In genomic region chr9:135422340-135422944, GRCh38 we compare ENCODE assay signal across 16 cellular contexts. TPM values are rescaled to one million over a fixed set of nuclear protein-coding genes. Genes with fewer than 3 reads are reported as not detected.
A peak's percentile ranks its signal among the peaks of the same experiment; 100 is the strongest.
DNase-seq lines count a peak whose midpoint lies in the region; ATAC-seq, FAIRE-seq and TF ChIP-seq lines count a peak whose summit lies in the region.
"Had no signal": no experiment of that assay in that cellular context is flagged by ENCODE, and none has a peak within 500 bp of the region (broad histone marks: within the 10 kb centered on the region; RNA-seq: fewer than 3 reads in every experiment).

No MANE protein-coding gene starts in this region.

- TF ChIP-seq CTCF in K562 (IDR thresholded peaks at IDR 0.05 in 2 of 3, conservative IDR thresholded peaks at IDR 0.05 in 1 of 3; ENCODE audit: insufficient read depth in 2 of 3, low read depth in 1 of 3, low read length in 3 of 3) (no peak), Calu3 (IDR thresholded peaks at IDR 0.05; ENCODE audit: unreplicated experiment) (no peak), Peyer's patch (IDR thresholded peaks at IDR 0.05) (no peak)

- H3K4me1 ChIP-seq in K562 (replicated peaks in 1 of 2; ENCODE audit: control insufficient read depth in 2 of 2, insufficient read depth in 2 of 2, low read length in 2 of 2) (peaks cover 9 to 19% of the 10 kb centered on the region in 2 experiments), Peyer's patch (no peaks in the 10 kb centered on the region)
- H3K4me1 ChIP-seq: A549, BLaER1, Caco-2 had no signal

- no peaks in the 10 kb centered on the region for H3K36me3 ChIP-seq in H7 (replicated peaks; ENCODE audit: control insufficient read depth, insufficient read depth, low read length)
- no peaks in the 10 kb centered on the region for H3K36me3 ChIP-seq in K562 (ENCODE audit: control insufficient read depth, insufficient read depth, low read length)
- no peaks in the 10 kb centered on the region for H3K36me3 ChIP-seq in Peyer's patch
- H3K36me3 ChIP-seq: BLaER1 had no signal

- POLR2A ChIA-PET in K562 (lab: Yijun Ruan, JAX): interaction anchor here (1.0 kb wide), 1 partner anchor 18 kb away, joined by 4 read pairs; no protein-coding TSS in a partner anchor

- TF ChIP-seq POLR2A in K562 (conservative IDR thresholded peaks at IDR 0.05) (no peak), Peyer's patch (IDR thresholded peaks at IDR 0.05) (no peak)

- H3K27me3 Mint-ChIP-seq in Calu3 (ENCODE audit: unreplicated experiment): peaks cover 15% of the 10 kb centered on the region

- no peak overlapping the region for H3K27ac Mint-ChIP-seq in Calu3 (ENCODE audit: unreplicated experiment)
- H3K27ac Mint-ChIP-seq: CD8-positive, alpha-beta memory T cell; GM23338; H9 had no signal

- H3K4me3 ChIP-seq in H7 (ENCODE audit: insufficient read depth, low read depth, low read length): no peak overlapping the region
- H3K4me3 ChIP-seq in K562: no peak overlapping the region
- no peak overlapping the region for H3K4me3 ChIP-seq in Peyer's patch
- H3K4me3 ChIP-seq: A549, BLaER1, GM23338 had no signal

- TF ChIP-seq RAD21 in K562 (CRISPR knock-in tag; conservative IDR thresholded peaks at IDR 0.05 in 1 of 2, IDR thresholded peaks at IDR 0.05 in 1 of 2): no peak

- no peak for FAIRE-seq in K562 (lab: Jason Lieb, UNC)
- FAIRE-seq: A549, GM18507 had no signal

- H3K9me3 ChIP-seq in K562 (replicated peaks; ENCODE audit: control insufficient read depth, insufficient read depth, low read depth, low read length) (no peaks in the 10 kb centered on the region), Peyer's patch (peaks cover 0 to 6% (median 0%) of the 10 kb centered on the region in 4 donors)

- no peak for ATAC-seq in K562
- ATAC-seq: A549, GM23338 had no signal

- no peaks in the 10 kb centered on the region for H3K79me2 ChIP-seq in K562 (ENCODE audit: control insufficient read depth, insufficient read depth, low read length)

- no peak for TF ChIP-seq EP300 in K562 (IDR thresholded peaks at IDR 0.05; ENCODE audit: low read length)

- DNase-seq in H7: peak; percentile 11
- peak in 1 of 4 experiments; percentile 3 for DNase-seq in K562 (ENCODE audit: extremely low read depth in 1 of 4, low spot score in 3 of 4)
- DNase-seq in globus pallidus (ENCODE audit: low spot score): peak; percentile 16
- DNase-seq in posterior vena cava (ENCODE audit: low spot score): peak; percentile 45
- no peak for DNase-seq in Calu3
- DNase-seq in RPMI8226: no peak
- DNase-seq in Peyer's patch: no peak
- DNase-seq in activated CD8-positive, alpha-beta memory T cell treated with anti-CD3 and anti-CD28 coated beads, Interleukin-2, amount 50 U/mL, for 4 hours: no peak
- DNase-seq: Caco-2; CD8-positive, alpha-beta memory T cell; DMS53; H9 had no signal

- 0 out of 3 replicates have a peak overlapping the region, but pooled peaks have one; percentile 30 for H3K27ac ChIP-seq in K562 (ENCODE audit: extremely low read depth, low read depth, low read length)
- no peak overlapping the region for H3K27ac ChIP-seq in Peyer's patch
- H3K27ac ChIP-seq: A549, BLaER1 had no signal

- BruUV-seq in K562 (replicated peaks; lab: Mats Ljungman, UMichigan) (no TSS peak), Calu3 (replicated peaks; lab: Mats Ljungman, UMichigan) (no TSS peak)

- CTCF ChIA-PET in K562 (lab: Yijun Ruan, JAX; ENCODE audit: low intra/inter-chr PET ratio) (no interaction called here), Calu3 (lab: Charles Lee) (no interaction called here)

- peak overlapping the region; percentile 26 for H2AFZ ChIP-seq in K562 (ENCODE audit: low read depth, low read length)
- H2AFZ ChIP-seq: GM23338 had no signal

- no peaks in the 10 kb centered on the region for H3K9me3 Mint-ChIP-seq in Calu3 (ENCODE audit: low read depth, unreplicated experiment)

- no peaks in the 10 kb centered on the region for H3K36me3 Mint-ChIP-seq in Calu3 (ENCODE audit: insufficient read depth, unreplicated experiment)

- H3K27me3 ChIP-seq in H7 (ENCODE audit: control insufficient read depth, insufficient read depth, low read length) (no peaks in the 10 kb centered on the region), K562 (ENCODE audit: control insufficient read depth in 2 of 2, insufficient read depth in 2 of 2, low read length in 2 of 2) (no peaks in the 10 kb centered on the region), Peyer's patch (no peaks in the 10 kb centered on the region)
- H3K27me3 ChIP-seq: BLaER1 had no signal

- intact Hi-C loops in K562 (cut with micrococcal nuclease) (loop anchor here (5.0 kb wide), 1 partner anchor 55 kb away; the partner anchor contains the start of gene PPP1R26), posterior vena cava (cut with DNase I) (loop anchor here in 1 of 2 donors (5.0 kb wide), 1 partner anchor 780 kb away; the partner anchor contains the start of gene COL5A1), Calu3 (cut with micrococcal nuclease; ENCODE audit: unreplicated experiment) (no loop called here)

- no peak overlapping the region for H3K4me2 ChIP-seq in K562 (ENCODE audit: insufficient read depth, low read length)
- H3K4me2 ChIP-seq: A549, BLaER1, GM23338 had no signal

- WGBS in K562 (ENCODE audit: insufficient coverage, low coverage, missing lambda C conversion rate): 51% methylated on average over 15 of the region's 15 CpGs

- no peak overlapping the region for H3K4me3 Mint-ChIP-seq in Calu3 (ENCODE audit: low read depth, unreplicated experiment)
- H3K4me3 Mint-ChIP-seq: CD8-positive, alpha-beta memory T cell; GM23338; H9 had no signal

- no peaks in the 10 kb centered on the region for H3K9me1 ChIP-seq in K562 (ENCODE audit: control insufficient read depth, insufficient read depth, low read length)

- H3K4me1 Mint-ChIP-seq in Calu3 (ENCODE audit: low read depth, unreplicated experiment): no peaks in the 10 kb centered on the region
- H3K4me1 Mint-ChIP-seq: CD8-positive, alpha-beta memory T cell had no signal

- in situ Hi-C loops in K562 (cut with MboI): no loop called here

- H3K9ac ChIP-seq in K562 (ENCODE audit: insufficient read depth in 1 of 2, low read depth in 2 of 2, low read length in 2 of 2): peak overlapping the region in 1 of 2 experiments; percentile 71; a peak in 1 of 4 replicates
- H3K9ac ChIP-seq: BLaER1 had no signal

- no peaks in the 10 kb centered on the region for H4K20me1 ChIP-seq in K562 (replicated peaks; ENCODE audit: control insufficient read depth, insufficient read depth, low read length)
- H4K20me1 ChIP-seq: BLaER1 had no signal

TF ChIP-seq in K562, 482 proteins besides CTCF, POLR2A, EP300 and RAD21 (continues in another document):
- TF ChIP-seq MBD2 (IDR thresholded peaks at IDR 0.05; ENCODE audit: borderline replicate concordance, low read depth) (no peak), NFE2 (IDR thresholded peaks at IDR 0.05; ENCODE audit: low read depth) (no peak), CTBP1 (IDR thresholded peaks at IDR 0.05; ENCODE audit: borderline replicate concordance) (no peak), ZNF785 (CRISPR knock-in tag; IDR thresholded peaks at IDR 0.05) (no peak), NR4A1 (CRISPR knock-in tag; IDR thresholded peaks at IDR 0.05) (no peak), NR4A1 (tag; IDR thresholded peaks at IDR 0.05) (no peak)
- TF ChIP-seq, protein P1, sequence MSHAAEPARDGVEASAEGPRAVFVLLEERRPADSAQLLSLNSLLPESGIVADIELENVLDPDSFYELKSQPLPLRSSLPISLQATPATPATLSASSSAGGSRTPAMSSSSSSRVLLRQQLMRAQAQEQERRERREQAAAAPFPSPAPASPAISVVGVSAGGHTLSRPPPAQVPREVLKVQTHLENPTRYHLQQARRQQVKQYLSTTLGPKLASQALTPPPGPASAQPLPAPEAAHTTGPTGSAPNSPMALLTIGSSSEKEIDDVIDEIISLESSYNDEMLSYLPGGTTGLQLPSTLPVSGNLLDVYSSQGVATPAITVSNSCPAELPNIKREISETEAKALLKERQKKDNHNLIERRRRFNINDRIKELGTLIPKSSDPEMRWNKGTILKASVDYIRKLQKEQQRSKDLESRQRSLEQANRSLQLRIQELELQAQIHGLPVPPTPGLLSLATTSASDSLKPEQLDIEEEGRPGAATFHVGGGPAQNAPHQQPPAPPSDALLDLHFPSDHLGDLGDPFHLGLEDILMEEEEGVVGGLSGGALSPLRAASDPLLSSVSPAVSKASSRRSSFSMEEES (CRISPR knock-in tag; IDR thresholded peaks at IDR 0.05): no peak

RNA-seq across cellular contexts. Expression of gene PPP1R26, which starts 57.1 kb away (rescaled TPM):
- 40.8 and 58.8 TPM in 2 replicates for total RNA-seq in H7 (2014; rRNA removed; shearing (Covaris generic))
- total RNA-seq in K562 (2011; cell fraction: chromatin; rRNA removed; ENCODE audit: low replicate concordance): 19.1 and 41.6 TPM in 2 replicates
- total RNA-seq in K562 (2011; cell fraction: nucleolus; rRNA removed): 25.8 and 36.4 TPM in 2 replicates
- 20.5 and 21.5 TPM in 2 replicates for total RNA-seq in K562 (2011; cell fraction: nucleoplasm; rRNA removed)
- total RNA-seq in K562 (2014; rRNA removed) (25.1 and 29.6 TPM in 2 replicates), K562 (2014; rRNA removed; fragmentation: Illumina TruSeq; extraction: Trizol) (8.1 and 11.3 TPM in 2 replicates), K562 (2015; rRNA removed; fragmentation: Illumina TruSeq; extraction: Trizol) (18.2 and 19.4 TPM in 2 replicates), K562 (2021) (23.6 and 26.8 TPM in 2 replicates), posterior vena cava (1 to 10 TPM; 8.0 to 8.9 TPM), Calu3 (2022) (32.1 and 35.1 TPM in 2 replicates), Peyer's patch (10 to 100 TPM; 12.4 to 34.0 (median 18.7) TPM)
- polyA plus RNA-seq in K562 (2011; rRNA removed) (8.6 and 9.3 TPM in 2 replicates), K562 (2014; fragmentation: Illumina TruSeq; extraction: Trizol) (8.0 and 12.4 TPM in 2 replicates), K562 (2014; fragmentation: Nextera tagmentation; extraction: Ambion mirVana) (under 1 TPM; 0.77 to 0.89 TPM), K562 (2014; rRNA removed) (15.0 and 15.6 TPM in 2 replicates)
- polyA plus RNA-seq in K562 (2011; cell fraction: cytosol; rRNA removed): 9.9 and 15.5 TPM in 2 replicates
- polyA plus RNA-seq in K562 (2011; cell fraction: nucleus; rRNA removed): 18.4 and 32.2 TPM in 2 replicates
- 19.0 and 28.0 TPM in 2 replicates for polyA plus RNA-seq in K562 (2012)
- 10.1 and 23.5 TPM in 2 replicates for polyA minus RNA-seq in K562 (2011; rRNA and poly(A)+ RNA removed)
- polyA minus RNA-seq in K562 (2011; cell fraction: cytosol; rRNA and poly(A)+ RNA removed): 16.4 and 18.4 TPM in 2 replicates
- polyA minus RNA-seq in K562 (2011; cell fraction: nucleus; rRNA and poly(A)+ RNA removed): 7.4 and 8.1 TPM in 2 replicates

Comparison
In these comparisons a context has a peak if more than half of its experiments do, and no peak if none do; other contexts are left out.
1. DNase-seq: peak in H7 (single experiment), globus pallidus (single experiment) and posterior vena cava (single experiment); none in Calu3 (single experiment), RPMI8226 (single experiment), Peyer's patch (0 of 3) and activated CD8-positive, alpha-beta memory T cell treated with anti-CD3 and anti-CD28 coated beads, Interleukin-2, amount 50 U/mL, for 4 hours (single experiment).